In the genomic region with DNA sequence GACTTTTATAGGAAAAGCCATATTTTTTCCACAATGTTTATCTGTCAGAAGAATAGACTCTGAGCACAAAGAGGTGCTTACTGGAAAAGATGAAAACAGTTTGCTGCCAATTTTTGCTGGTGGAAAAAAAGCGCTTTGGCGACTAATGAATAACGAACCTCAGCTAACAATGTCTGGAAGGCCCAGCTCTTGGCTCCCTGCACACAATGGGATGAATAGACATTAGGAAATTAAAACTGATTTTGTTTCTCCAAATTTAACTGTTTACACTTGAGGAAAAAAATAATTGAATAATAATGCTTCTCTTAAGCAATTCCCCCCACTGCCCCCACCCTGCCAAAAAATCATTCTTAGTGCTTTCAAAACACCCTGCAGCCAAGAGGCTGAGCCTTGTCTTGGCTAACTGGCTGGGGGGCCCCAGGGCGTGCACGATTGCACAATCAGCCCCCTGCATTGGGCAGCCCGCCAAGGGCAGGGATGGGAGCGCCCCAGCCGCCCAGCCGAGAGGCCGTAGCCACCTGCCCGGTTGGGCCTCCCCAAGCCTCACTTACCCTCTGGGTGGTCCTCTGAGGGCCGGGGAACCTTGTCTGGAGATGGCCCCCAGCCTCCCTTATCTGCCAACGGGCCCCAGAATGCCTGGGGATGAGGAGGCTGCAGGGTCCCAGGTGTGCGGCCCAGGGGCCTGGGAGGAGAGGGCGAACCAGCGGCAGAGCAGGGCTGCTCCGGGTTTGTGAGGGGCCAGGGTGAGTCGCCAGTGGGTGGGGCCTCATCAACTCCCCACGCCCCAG, we compare ENCODE assay signal across 13 cellular contexts. TPM values are rescaled to one million over a fixed set of nuclear protein-coding genes. Genes with fewer than 3 reads are reported as not detected.
DNase-seq lines count a peak whose midpoint lies in the region; ATAC-seq, FAIRE-seq and TF ChIP-seq lines count a peak whose summit lies in the region.
"Had no signal": no experiment of that assay in that cellular context is flagged by ENCODE, and none has a peak within 500 bp of the region (broad histone marks: within the 10 kb centered on the region; RNA-seq: fewer than 3 reads in every experiment).

No MANE protein-coding gene starts in this region.

- no peak for TF ChIP-seq CTCF in psoas muscle (IDR thresholded peaks at IDR 0.05)

- H3K36me3 ChIP-seq in H7 (replicated peaks; ENCODE audit: control insufficient read depth, insufficient read depth, low read length) = no peaks in the 10 kb centered on the region; the same call in none of the 2 replicates
- peaks cover 0 to 7% of the 10 kb centered on the region in 2 donors for H3K36me3 ChIP-seq in psoas muscle (ENCODE audit: insufficient read depth in 1 of 2, low read depth in 1 of 2)

- H3K27me3 ChIP-seq in H7 (ENCODE audit: control insufficient read depth, insufficient read depth, low read length) (no peaks in the 10 kb centered on the region), psoas muscle (ENCODE audit: insufficient read depth in 3 of 3, low read length in 2 of 3) (no peaks in the 10 kb centered on the region)

- intact Hi-C loops in cardiac septum (cut with DNase I) (loop anchor here (5.0 kb wide), 1 partner anchor 88 kb away; the partner anchor contains the start of gene CEBPA), psoas muscle (cut with DNase I) (no loop called here)

- H3K4me3 ChIP-seq in H7 (ENCODE audit: insufficient read depth, low read depth, low read length) (no peak overlapping the region), psoas muscle (no peak overlapping the region)
- H3K4me3 ChIP-seq: GM12878 had no signal

- H3K9me3 ChIP-seq in psoas muscle = no peaks in the 10 kb centered on the region

- WGBS in psoas muscle, 3 donors = 54 to 58% (median 56%) methylated on average over 19 of the region's 19 CpGs

- DNase-seq in H7 (peak; percentile 66), SKM-1 (lab: John Stamatoyannopoulos, UW; ENCODE audit: unreplicated experiment) (peak; percentile 17), cardiac septum (ENCODE audit: low spot score) (peak; percentile 59), psoas muscle (peak; percentile 75 to 87), SK-N-DZ (ENCODE audit: low spot score) (no peak), GM12891 (ENCODE audit: insufficient read length, low spot score) (no peak)
- DNase-seq in activated CD4-positive, alpha-beta T cell treated with anti-CD3 and anti-CD28 coated beads for 48 hours = no peak
- DNase-seq in central memory CD4-positive, alpha-beta T cell = no peak
- DNase-seq: GOT3, NCI-H2227 treated with DMSO at 0.1 percent for 48 hours, T1000 had no signal

- FAIRE-seq in GM12891 (lab: Jason Lieb, UNC) = no peak
- FAIRE-seq: GM12878 had no signal

- no peak for ATAC-seq in psoas muscle
- ATAC-seq: activated T-helper 17 cell treated with anti-CD3 and anti-CD28 coated beads, Interleukin-2, amount 50 U/mL, for 72 hours; GM12878 had no signal

- no peak overlapping the region for H3K27ac ChIP-seq in psoas muscle

- H3K4me1 ChIP-seq in psoas muscle = peaks cover 81% of the 10 kb centered on the region

- no peak for TF ChIP-seq POLR2A in GM12891 (IDR thresholded peaks at IDR 0.05; ENCODE audit: low read depth, low read length)

TF ChIP-seq in GM12891, 5 proteins besides CTCF, POLR2A, EP300 and RAD21:
- TF ChIP-seq SPI1 (IDR thresholded peaks at IDR 0.05; ENCODE audit: low read depth, low read length) (no peak), POU2F2 (IDR thresholded peaks at IDR 0.05; ENCODE audit: low read depth, low read length) (no peak), PAX5 (IDR thresholded peaks at IDR 0.05; ENCODE audit: insufficient read depth, low read length, severe bottlenecking) (no peak), POLR2AphosphoS5 (IDR thresholded peaks at IDR 0.05; ENCODE audit: low read depth, low read length) (no peak), TAF1 (IDR thresholded peaks at IDR 0.05; ENCODE audit: low read depth, low read length) (no peak)

RNA-seq across cellular contexts. Expression of gene CEBPG, which starts 16.8 kb away (rescaled TPM):
- 25.8 and 29.4 TPM in 2 replicates for total RNA-seq in H7 (2014; rRNA removed; shearing (Covaris generic))
- total RNA-seq in cardiac septum = 17.3 TPM
- 10 to 100 TPM; 29.9 to 54.5 (median 49.5) TPM for total RNA-seq in psoas muscle
- 10 to 100 TPM; 47.0 to 95.7 (median 60.3) TPM for polyA plus RNA-seq in psoas muscle
- 32.5 and 40.2 TPM in 2 replicates for polyA plus RNA-seq in SK-N-DZ (2014; cell fraction: cytosol; rRNA removed)
- 19.9 and 22.5 TPM in 2 replicates for polyA plus RNA-seq in SK-N-DZ (2014; cell fraction: nucleus; rRNA removed)
- 9.6 TPM for polyA plus RNA-seq in GM12891 (2012; ENCODE audit: low read depth, missing spikeins)

Comparison
In these comparisons a context has a peak if more than half of its experiments do, and no peak if none do; other contexts are left out.
1. DNase-seq: peak in H7 (single experiment), SKM-1 (single experiment), cardiac septum (single experiment) and psoas muscle (2 of 2); none in activated CD4-positive, alpha-beta T cell treated with anti-CD3 and anti-CD28 coated beads for 48 hours (single experiment), SK-N-DZ (single experiment), GM12891 (single experiment) and central memory CD4-positive, alpha-beta T cell (single experiment).